Comparison of ENCODE assay signal across 17 cellular contexts in genomic region chr19:55650602-55651230, GRCh38. TPM values are rescaled to one million over a fixed set of nuclear protein-coding genes. Genes with fewer than 3 reads are reported as not detected.
DNase-seq lines count a peak whose midpoint lies in the region; ATAC-seq and TF ChIP-seq lines count a peak whose summit lies in the region.
"Had no signal": no experiment of that assay in that cellular context is flagged by ENCODE, and none has a peak within 500 bp of the region (broad histone marks: within the 10 kb centered on the region; RNA-seq: fewer than 3 reads in every experiment).

No MANE protein-coding gene starts in this region.

- no peak for ATAC-seq in activated T-cell treated with anti-CD3 and anti-CD28 coated beads, Interleukin-2, amount 50 U/mL, for 4 hours
- ATAC-seq in activated B cell treated with CpG ODN at 0.5 μM for 24 hours (ENCODE audit: low read depth): no peak
- no peak for ATAC-seq in stimulated activated memory B cell treated with anti-CD40 and anti-IgM and Interleukin-4, amounts not matched to agents 10 μg/mL and 1 μg/mL and 100 μg/mL, for 72 hours
- ATAC-seq in GM21576 (IDR thresholded peaks at IDR 0.05; ENCODE audit: unreplicated experiment): no peak
- ATAC-seq: lower lobe of right lung, upper lobe of right lung had no signal

- POLR2A ChIA-PET in activated B cell treated with CpG ODN at 0.5 μM for 24 hours (lab: Charles Lee): interaction anchor here (0.8 to 4.7 kb wide), 2 partner anchors 13 to 17 kb away, joined by 15 to 45 read pairs; no protein-coding TSS in a partner anchor

- H3K4me1 Mint-ChIP-seq in activated T-cell treated with anti-CD3 and anti-CD28 coated beads, Interleukin-2, amount 50 U/mL, for 4 hours (ENCODE audit: low read depth): peaks cover 34% of the 10 kb centered on the region
- H3K4me1 Mint-ChIP-seq in activated B cell treated with CpG ODN at 0.5 μM for 24 hours: peaks cover 42% of the 10 kb centered on the region
- H3K4me1 Mint-ChIP-seq in immature natural killer cell: peaks cover 12 to 30% of the 10 kb centered on the region in 2 donors
- H3K4me1 Mint-ChIP-seq in stimulated activated memory B cell treated with anti-CD40 and anti-IgM and Interleukin-4, amounts not matched to agents 10 μg/mL and 1 μg/mL and 100 μg/mL, for 72 hours: peaks cover 47% of the 10 kb centered on the region

- peak overlapping the region; percentile 33 for H3K4me3 Mint-ChIP-seq in activated T-cell treated with anti-CD3 and anti-CD28 coated beads, Interleukin-2, amount 50 U/mL, for 4 hours
- H3K4me3 Mint-ChIP-seq in activated B cell treated with CpG ODN at 0.5 μM for 24 hours: peak overlapping the region; percentile 74
- peak overlapping the region in 4 of 5 donors; percentile 29 to 52 (median 46) for H3K4me3 Mint-ChIP-seq in immature natural killer cell
- H3K4me3 Mint-ChIP-seq in stimulated activated memory B cell treated with anti-CD40 and anti-IgM and Interleukin-4, amounts not matched to agents 10 μg/mL and 1 μg/mL and 100 μg/mL, for 72 hours: peak overlapping the region; percentile 95

- CTCF ChIA-PET in activated B cell treated with CpG ODN at 0.5 μM for 24 hours (lab: Charles Lee): interaction anchor here (1.7 kb wide), 1 partner anchor 147 kb away, joined by 4 read pairs; no protein-coding TSS in a partner anchor

- no peak for TF ChIP-seq CTCF in activated B cell treated with CpG ODN at 0.5 μM for 24 hours (IDR thresholded peaks at IDR 0.05)

- intact Hi-C loops in activated B cell treated with CpG ODN at 0.5 μM for 24 hours (cut with micrococcal nuclease): loop anchor here (5.0 kb wide), 1 partner anchor 1783 kb away; the partner anchor contains the start of gene MYADM

- H3K9me3 Mint-ChIP-seq in activated T-cell treated with anti-CD3 and anti-CD28 coated beads, Interleukin-2, amount 50 U/mL, for 4 hours: no peaks in the 10 kb centered on the region
- H3K9me3 Mint-ChIP-seq in activated B cell treated with CpG ODN at 0.5 μM for 24 hours (no peaks in the 10 kb centered on the region), immature natural killer cell (no peaks in the 10 kb centered on the region)
- H3K9me3 Mint-ChIP-seq in stimulated activated memory B cell treated with anti-CD40 and anti-IgM and Interleukin-4, amounts not matched to agents 10 μg/mL and 1 μg/mL and 100 μg/mL, for 72 hours: no peaks in the 10 kb centered on the region

- H3K27ac Mint-ChIP-seq in activated B cell treated with CpG ODN at 0.5 μM for 24 hours (peak overlapping the region; percentile 41), immature natural killer cell (no peak overlapping the region)
- peak overlapping the region; percentile 97 for H3K27ac Mint-ChIP-seq in stimulated activated memory B cell treated with anti-CD40 and anti-IgM and Interleukin-4, amounts not matched to agents 10 μg/mL and 1 μg/mL and 100 μg/mL, for 72 hours

- DNase-seq in activated T-cell treated with anti-CD3 and anti-CD28 coated beads, Interleukin-2, amount 50 U/mL, for 4 hours: no peak
- no peak for DNase-seq in activated T-cell treated with anti-CD3 and anti-CD28 coated beads, Interleukin-2, amount 50 U/mL, for 1 hour
- DNase-seq in activated B cell treated with CpG ODN at 0.5 μM for 24 hours (no peak), immature natural killer cell (no peak), UCSD-AML1 (lab: John Stamatoyannopoulos, UW; ENCODE audit: unreplicated experiment) (no peak), amniotic stem cell (lab: John Stamatoyannopoulos, UW) (no peak)
- DNase-seq: effector CD8-positive, alpha-beta T cell; EL; head of caudate nucleus; lower lobe of right lung; NCI-H146; NCI-H2227 treated with DMSO at 0.1 percent for 48 hours; retina; stimulated activated naive CD4-positive, alpha-beta T cell; upper lobe of right lung had no signal

- no peaks in the 10 kb centered on the region for H3K27me3 Mint-ChIP-seq in activated T-cell treated with anti-CD3 and anti-CD28 coated beads, Interleukin-2, amount 50 U/mL, for 4 hours (ENCODE audit: low read depth)
- H3K27me3 Mint-ChIP-seq in activated B cell treated with CpG ODN at 0.5 μM for 24 hours (no peaks in the 10 kb centered on the region), immature natural killer cell (ENCODE audit: low read depth in 3 of 3) (peaks cover 17 to 27% (median 19%) of the 10 kb centered on the region in 3 donors)
- H3K27me3 Mint-ChIP-seq in stimulated activated memory B cell treated with anti-CD40 and anti-IgM and Interleukin-4, amounts not matched to agents 10 μg/mL and 1 μg/mL and 100 μg/mL, for 72 hours: no peaks in the 10 kb centered on the region

- peaks cover 5% of the 10 kb centered on the region for H3K36me3 Mint-ChIP-seq in activated T-cell treated with anti-CD3 and anti-CD28 coated beads, Interleukin-2, amount 50 U/mL, for 4 hours (ENCODE audit: insufficient read depth)
- peaks cover 38% of the 10 kb centered on the region for H3K36me3 Mint-ChIP-seq in activated B cell treated with CpG ODN at 0.5 μM for 24 hours (ENCODE audit: low read depth)
- H3K36me3 Mint-ChIP-seq in immature natural killer cell: no peaks in the 10 kb centered on the region
- H3K36me3 Mint-ChIP-seq in stimulated activated memory B cell treated with anti-CD40 and anti-IgM and Interleukin-4, amounts not matched to agents 10 μg/mL and 1 μg/mL and 100 μg/mL, for 72 hours: peaks cover 54% of the 10 kb centered on the region

RNA-seq across cellular contexts. Expression of gene CCDC106, which starts 2.7 kb away (rescaled TPM):
- total RNA-seq in activated T-cell treated with anti-CD3 and anti-CD28 coated beads, Interleukin-2, amount 50 U/mL, for 4 hours: 1 to 10 TPM; 3.9 to 7.8 (median 4.8) TPM
- 14.0 and 14.4 TPM in 2 replicates for total RNA-seq in activated B cell treated with CpG ODN at 0.5 μM for 24 hours
- polyA plus RNA-seq in immature natural killer cell: 1 to 10 TPM in 2 of 3 donors, not detected in 1; 1.1 to 1.7 TPM

RNA-seq across cellular contexts. Expression of gene U2AF2, which starts 4.1 kb away (rescaled TPM):
- total RNA-seq in activated T-cell treated with anti-CD3 and anti-CD28 coated beads, Interleukin-2, amount 50 U/mL, for 4 hours: 100 to 1,000 TPM; 467 to 532 (median 476) TPM
- 256 and 273 TPM in 2 replicates for total RNA-seq in activated B cell treated with CpG ODN at 0.5 μM for 24 hours
- 10 to 100 TPM in 1 of 3 donors, 1 to 10 TPM in 2; 3.1 to 17.0 (median 8.0) TPM for polyA plus RNA-seq in immature natural killer cell

RNA-seq across cellular contexts. Expression of gene ZNF581, which starts 7.3 kb away (rescaled TPM):
- total RNA-seq in activated T-cell treated with anti-CD3 and anti-CD28 coated beads, Interleukin-2, amount 50 U/mL, for 4 hours: 10 to 100 TPM; 46.2 to 54.1 (median 52.7) TPM
- total RNA-seq in activated B cell treated with CpG ODN at 0.5 μM for 24 hours: 42.7 and 46.5 TPM in 2 replicates
- 10 to 100 TPM in 2 of 3 donors, 1 to 10 TPM in 1; 8.4 to 24.9 (median 20.6) TPM for polyA plus RNA-seq in immature natural killer cell

RNA-seq across cellular contexts. Expression of gene ZNF580, which starts 9.9 kb away (rescaled TPM):
- total RNA-seq in activated T-cell treated with anti-CD3 and anti-CD28 coated beads, Interleukin-2, amount 50 U/mL, for 4 hours: 10 to 100 TPM; 27.1 to 31.5 (median 28.5) TPM
- 55.0 and 81.2 TPM in 2 replicates for total RNA-seq in activated B cell treated with CpG ODN at 0.5 μM for 24 hours
- 10 to 100 TPM in 2 of 3 donors, 1 to 10 TPM in 1; 9.6 to 27.8 (median 13.8) TPM for polyA plus RNA-seq in immature natural killer cell

RNA-seq across cellular contexts. Expression of gene EPN1, which starts 24.3 kb away (rescaled TPM):
- 10 to 100 TPM; 55.0 to 61.4 (median 55.2) TPM for total RNA-seq in activated T-cell treated with anti-CD3 and anti-CD28 coated beads, Interleukin-2, amount 50 U/mL, for 4 hours
- total RNA-seq in activated B cell treated with CpG ODN at 0.5 μM for 24 hours: 56.6 and 65.2 TPM in 2 replicates
- 10 to 100 TPM in 1 of 3 donors, 1 to 10 TPM in 2; 3.0 to 15.3 (median 3.7) TPM for polyA plus RNA-seq in immature natural killer cell

Comparison
In these comparisons a context has a peak if more than half of its experiments do, and no peak if none do; other contexts are left out.
1. H3K4me3 Mint-ChIP-seq: peak in every context shown above with its lines; median percentile 95 in stimulated activated memory B cell treated with anti-CD40 and anti-IgM and Interleukin-4, amounts not matched to agents 10 μg/mL and 1 μg/mL and 100 μg/mL, for 72 hours; 74 in activated B cell treated with CpG ODN at 0.5 μM for 24 hours; 46 in immature natural killer cell; 33 in activated T-cell treated with anti-CD3 and anti-CD28 coated beads, Interleukin-2, amount 50 U/mL, for 4 hours.
2. H3K27ac Mint-ChIP-seq: peak in activated B cell treated with CpG ODN at 0.5 μM for 24 hours (single experiment) and stimulated activated memory B cell treated with anti-CD40 and anti-IgM and Interleukin-4, amounts not matched to agents 10 μg/mL and 1 μg/mL and 100 μg/mL, for 72 hours (single experiment); none in immature natural killer cell (0 of 6).